ENCODE assay signal across 22 cellular contexts in genomic region chr2:154140249-154141025, GRCh38.
"Had no signal": no experiment of that assay in that cellular context is flagged by ENCODE, and none has a peak within 500 bp of the region (broad histone marks: within the 10 kb centered on the region; RNA-seq: fewer than 3 reads in every experiment).

No MANE protein-coding gene starts in this region.

- FAIRE-seq: RCC 7860 had no signal

- H3K36me3 ChIP-seq: SJSA1 had no signal

- H3K4me1 ChIP-seq: SJSA1 had no signal

- H3K27me3 ChIP-seq: SJSA1 had no signal

- H3K4me3 ChIP-seq: SJSA1 had no signal

- H3K27ac ChIP-seq: HL-60, SJSA1 had no signal

- DNase-seq: IMR-90, Karpas-422, KG1, MM.1S, NCI-H1092 treated with DMSO at 0.1 percent for 48 hours, NCI-H1436, NCI-H187, NCI-H2029, NCI-H2081 treated with DMSO at 0.1 percent for 48 hours, NCI-H2171, NCI-H226, NCI-H446, NCI-H510A, NCI-H524 treated with DMSO at 0.1 percent for 48 hours, NCI-H69, NCI-H774, Right ventricle myocardium superior, RPMI8226, SIG-M5 had no signal
